18 cellular contexts compared by ENCODE assay signal in genomic region chr15:88725305-88726220, GRCh38.
"Had no signal": no experiment of that assay in that cellular context is flagged by ENCODE, and none has a peak within 500 bp of the region (broad histone marks: within the 10 kb centered on the region; RNA-seq: fewer than 3 reads in every experiment).

No MANE protein-coding gene starts in this region.

- H3K36me3 ChIP-seq: esophagus muscularis mucosa, left lung, right lobe of liver, stomach, thoracic aorta, upper lobe of right lung had no signal

- H3K4me1 Mint-ChIP-seq: activated naive CD8-positive, alpha-beta T cell treated with anti-CD3 and anti-CD28 coated beads for 36 hours; central memory CD8-positive, alpha-beta T cell; mesothelial cell of epicardium; neural crest cell had no signal

- DNase-seq: activated CD4-positive, alpha-beta T cell treated with anti-CD3 and anti-CD28 coated beads, Interleukin-2, amount 50 U/mL, for 1 hour; activated CD8-positive, alpha-beta memory T cell treated with anti-CD3 and anti-CD28 coated beads for 24 hours; activated naive CD8-positive, alpha-beta T cell treated with anti-CD3 and anti-CD28 coated beads for 36 hours; amygdala; body of pancreas; left lung; right lobe of liver; stomach; T-helper 2 cell; upper lobe of right lung had no signal

- H3K9me3 Mint-ChIP-seq: central memory CD8-positive, alpha-beta T cell had no signal

- H3K27me3 ChIP-seq: body of pancreas, hepatocyte, left lung, right lobe of liver, upper lobe of right lung had no signal

- H3K4me3 Mint-ChIP-seq: activated naive CD8-positive, alpha-beta T cell treated with anti-CD3 and anti-CD28 coated beads for 36 hours; central memory CD8-positive, alpha-beta T cell; mesothelial cell of epicardium; neural crest cell had no signal

- H3K79me2 ChIP-seq: hepatocyte had no signal

- H3K27me3 Mint-ChIP-seq: activated naive CD8-positive, alpha-beta T cell treated with anti-CD3 and anti-CD28 coated beads for 36 hours had no signal

- H3K27ac Mint-ChIP-seq: activated naive CD8-positive, alpha-beta T cell treated with anti-CD3 and anti-CD28 coated beads for 36 hours; mesothelial cell of epicardium had no signal

- ATAC-seq: body of pancreas, left lung, right lobe of liver, upper lobe of right lung had no signal

- H3K9me3 ChIP-seq: body of pancreas, left lung, right lobe of liver, stomach, thoracic aorta, upper lobe of right lung had no signal

- H3K27ac ChIP-seq: body of pancreas, coronary artery, esophagus muscularis mucosa, hepatocyte, left lung, right lobe of liver, stomach, thoracic aorta, upper lobe of right lung had no signal

- H3K4me2 ChIP-seq: hepatocyte, smooth muscle cell had no signal

- H3K4me3 ChIP-seq: body of pancreas, coronary artery, esophagus muscularis mucosa, hepatocyte, left lung, right lobe of liver, smooth muscle cell, stomach, thoracic aorta, upper lobe of right lung had no signal

- H3K4me1 ChIP-seq: body of pancreas, esophagus muscularis mucosa, left lung, right lobe of liver, stomach, upper lobe of right lung had no signal

- H2AFZ ChIP-seq: hepatocyte had no signal

- H3K36me3 Mint-ChIP-seq: activated naive CD8-positive, alpha-beta T cell treated with anti-CD3 and anti-CD28 coated beads for 36 hours; mesothelial cell of epicardium had no signal
